ENCODE assay signal across 8 cellular contexts in genomic region chr12:40226652-40227051, GRCh38. TPM values are rescaled to one million over a fixed set of nuclear protein-coding genes. Genes with fewer than 3 reads are reported as not detected.
DNase-seq lines count a peak whose midpoint lies in the region; ATAC-seq and TF ChIP-seq lines count a peak whose summit lies in the region.

No MANE protein-coding gene starts in this region.

- peak overlapping the region in 1 of 2 experiments; percentile 67; a peak in 1 of 4 replicates for H4K8ac ChIP-seq in IMR-90 (ENCODE audit: low read depth in 2 of 2, low read length in 2 of 2)

- CTCF ChIA-PET in IMR-90 (lab: Yijun Ruan, JAX) = no interaction called here

- no peak overlapping the region for H2BK120ac ChIP-seq in IMR-90 (ENCODE audit: low read depth, low read length)

- H3K27ac ChIP-seq in IMR-90 (ENCODE audit: insufficient read depth, low read length) = no peak overlapping the region; the same call in 1 of the 2 replicates
- H3K27ac ChIP-seq in coronary artery = peak overlapping the region; percentile 93 to 95
- H3K27ac ChIP-seq in osteoblast (ENCODE audit: low read depth, low read length) = peak overlapping the region; percentile 52

- H3K36me3 ChIP-seq in IMR-90 (ENCODE audit: control insufficient read depth, insufficient read depth, low read length) = no peaks in the 10 kb centered on the region
- H3K36me3 ChIP-seq in osteoblast (ENCODE audit: insufficient read depth, low read length) = no peaks in the 10 kb centered on the region

- no peak overlapping the region for H3K27ac Mint-ChIP-seq in activated T-helper 17 cell treated with anti-CD3 and anti-CD28 coated beads, Interleukin-2, amount 50 U/mL, for 72 hours

- H3K4me2 ChIP-seq in IMR-90 (ENCODE audit: low read depth, low read length) (peak overlapping the region; percentile 33; the same call in 1 of the 2 replicates), osteoblast (ENCODE audit: insufficient read depth, low read length) (peak overlapping the region; percentile 73)

- no peaks in the 10 kb centered on the region for H3K79me2 ChIP-seq in osteoblast (ENCODE audit: insufficient read depth, low read length)

- H3K4me1 Mint-ChIP-seq in activated T-helper 17 cell treated with anti-CD3 and anti-CD28 coated beads, Interleukin-2, amount 50 U/mL, for 72 hours = peaks cover 7% of the 10 kb centered on the region

- H3K23ac ChIP-seq in IMR-90 (ENCODE audit: low read depth, low read length) = no peak overlapping the region

- peak overlapping the region; percentile 45; the same call in 1 of the 2 replicates for H2BK20ac ChIP-seq in IMR-90 (ENCODE audit: low read depth, low read length)

- WGBS in IMR-90 (ENCODE audit: extremely low coverage in 2 of 2, insufficient read length in 1 of 2), 2 experiments = no CpG with 5 or more reads among the region's 4 CpGs

- no peaks in the 10 kb centered on the region for H3K9me3 ChIP-seq in IMR-90 (ENCODE audit: control insufficient read depth, insufficient read depth, low read length)
- H3K9me3 ChIP-seq in osteoblast (ENCODE audit: low read depth, low read length) = no peaks in the 10 kb centered on the region

- no peak overlapping the region for H3K4ac ChIP-seq in IMR-90 (ENCODE audit: low read depth, low read length)

- no peak overlapping the region for H3K14ac ChIP-seq in IMR-90 (replicated peaks; ENCODE audit: low read depth, low read length)

- no TSS peak for BruUV-seq in IMR-90 (replicated peaks; lab: Mats Ljungman, UMichigan)

- H3K56ac ChIP-seq in IMR-90 (ENCODE audit: extremely low read depth, insufficient read depth, low read length) = no peak overlapping the region

- intact Hi-C loops in IMR-90 (cut with micrococcal nuclease) = no loop called here

- H3K18ac ChIP-seq in IMR-90 (ENCODE audit: low read depth, low read length) = peak overlapping the region; percentile 28; the same call in 1 of the 2 replicates

- H3K27me3 ChIP-seq in IMR-90 (ENCODE audit: control insufficient read depth, insufficient read depth, low read length) (no peaks in the 10 kb centered on the region), osteoblast (ENCODE audit: insufficient read depth, low read length) (no peaks in the 10 kb centered on the region)

- no peak overlapping the region for H3K9ac ChIP-seq in IMR-90 (ENCODE audit: low read depth, low read length)

- no peak for TF ChIP-seq POLR2A in IMR-90 (IDR thresholded peaks at IDR 0.05; ENCODE audit: low read depth, low read length)

- no peaks in the 10 kb centered on the region for H3K79me1 ChIP-seq in IMR-90 (ENCODE audit: low read depth in 1 of 2, low read length in 2 of 2)

- H4K91ac ChIP-seq in IMR-90 (ENCODE audit: insufficient read depth, low read depth, low read length) = peak overlapping the region; percentile 23; the same call in 1 of the 2 replicates

- H3K9me1 ChIP-seq in IMR-90 (ENCODE audit: insufficient read depth, low read length) = no peaks in the 10 kb centered on the region

- H3K4me1 ChIP-seq in IMR-90 (ENCODE audit: control insufficient read depth, insufficient read depth, low read length) = peaks cover 2% of the 10 kb centered on the region; the same call in 1 of the 2 replicates
- peaks cover 22% of the 10 kb centered on the region for H3K4me1 ChIP-seq in osteoblast (ENCODE audit: insufficient read depth, low read length)

- no peak overlapping the region; the same call in 1 of the 2 replicates for H2AK5ac ChIP-seq in IMR-90 (ENCODE audit: low read depth, low read length)

- H4K20me1 ChIP-seq in IMR-90 (ENCODE audit: insufficient read depth, low read length) (no peaks in the 10 kb centered on the region), osteoblast (ENCODE audit: insufficient read depth, low read length) (no peaks in the 10 kb centered on the region)

- H4K5ac ChIP-seq in IMR-90 (ENCODE audit: low read depth, low read length) = peak overlapping the region; percentile 59; the same call in 1 of the 2 replicates

- H2BK15ac ChIP-seq in IMR-90 (ENCODE audit: low read depth, low read length) = no peak overlapping the region

- no peak for ATAC-seq in IMR-90 (ENCODE audit: low read depth)
- no peak for ATAC-seq in activated T-helper 17 cell treated with anti-CD3 and anti-CD28 coated beads, Interleukin-2, amount 50 U/mL, for 72 hours (replicated peaks)

- no peaks in the 10 kb centered on the region for H3K9me3 Mint-ChIP-seq in activated T-helper 17 cell treated with anti-CD3 and anti-CD28 coated beads, Interleukin-2, amount 50 U/mL, for 72 hours

- TF ChIP-seq RAD21 in IMR-90 (IDR thresholded peaks at IDR 0.05; ENCODE audit: low read length) = no peak

- peaks cover 6% of the 10 kb centered on the region for H3K27me3 Mint-ChIP-seq in activated T-helper 17 cell treated with anti-CD3 and anti-CD28 coated beads, Interleukin-2, amount 50 U/mL, for 72 hours

- DNase-seq in ELR (ENCODE audit: low read depth) (peak; percentile 80), IMR-90 (peak; percentile 73), coronary artery (ENCODE audit: low spot score) (peak; percentile 85), osteoblast (ENCODE audit: insufficient read length, low spot score, missing footprints) (peak; percentile 89), NCI-H2171 treated with DMSO at 0.1 percent for 48 hours (lab: John Stamatoyannopoulos, UW) (no peak), NCI-H187 treated with DMSO at 0.1 percent for 48 hours (lab: John Stamatoyannopoulos, UW) (no peak)
- DNase-seq in stimulated activated CD4-positive, alpha-beta T cell treated with anti-CD3 and anti-CD28 coated beads, Interleukin-4, amount 100 ng/mL, for 1 hour = no peak

- no peak overlapping the region for H3K4me3 Mint-ChIP-seq in activated T-helper 17 cell treated with anti-CD3 and anti-CD28 coated beads, Interleukin-2, amount 50 U/mL, for 72 hours

- dilution Hi-C loops in IMR-90 (cut with HindIII; ENCODE audit: low sequenced_read_pairs, unreplicated experiment) = no loop called here

- H2BK5ac ChIP-seq in IMR-90 (ENCODE audit: low read depth, low read length, poor library complexity, severe bottlenecking) = no peak overlapping the region

- POLR2A ChIA-PET in IMR-90 (lab: Charles Lee; ENCODE audit: unreplicated experiment) = no interaction called here

- in situ Hi-C loops in IMR-90 (cut with MboI; ENCODE audit: low sequenced_read_pairs) = no loop called here

- no peaks in the 10 kb centered on the region for H3K36me3 Mint-ChIP-seq in activated T-helper 17 cell treated with anti-CD3 and anti-CD28 coated beads, Interleukin-2, amount 50 U/mL, for 72 hours (ENCODE audit: low read depth)

- H2AFZ ChIP-seq in IMR-90 (replicated peaks; ENCODE audit: low read length, poor library complexity) (peak overlapping the region; percentile 64), osteoblast (ENCODE audit: low read length) (peak overlapping the region; percentile 88)

- no peak overlapping the region for H3K4me3 ChIP-seq in IMR-90 (ENCODE audit: insufficient read depth, low read depth, low read length)
- peak overlapping the region; percentile 88 for H3K4me3 ChIP-seq in coronary artery
- peak overlapping the region; percentile 36 for H3K4me3 ChIP-seq in osteoblast (ENCODE audit: insufficient read depth, low read length)

- TF ChIP-seq CTCF in IMR-90 (conservative IDR thresholded peaks at IDR 0.05; ENCODE audit: low read depth, low read length) (no peak), coronary artery (IDR thresholded peaks at IDR 0.05) (no peak), osteoblast (IDR thresholded peaks at IDR 0.05; ENCODE audit: extremely low read depth, low read depth, low read length) (no peak)

- H2AK9ac ChIP-seq in IMR-90 (replicated peaks; ENCODE audit: low read depth, low read length, poor library complexity) = no peak overlapping the region

TF ChIP-seq in IMR-90, 13 proteins besides CTCF, POLR2A, EP300 and RAD21:
- TF ChIP-seq BHLHE40 (IDR thresholded peaks at IDR 0.05; ENCODE audit: low read depth, low read length) (no peak), CHD1 (IDR thresholded peaks at IDR 0.05; ENCODE audit: low read depth, low read length) (no peak), CEBPB (IDR thresholded peaks at IDR 0.05; ENCODE audit: low read depth, low read length) (no peak), RCOR1 (IDR thresholded peaks at IDR 0.05; ENCODE audit: insufficient replicate concordance, low read length) (no peak), ELK1 (IDR thresholded peaks at IDR 0.05; ENCODE audit: borderline replicate concordance, low read depth, low read length) (no peak), NFE2L2 (IDR thresholded peaks at IDR 0.05; ENCODE audit: low read depth, low read length) (no peak), MXI1 (IDR thresholded peaks at IDR 0.05; ENCODE audit: borderline replicate concordance, low read depth, low read length) (no peak), MAZ (IDR thresholded peaks at IDR 0.05; ENCODE audit: borderline replicate concordance, low read depth, low read length) (no peak), FOS (IDR thresholded peaks at IDR 0.05; ENCODE audit: low read depth, low read length) (no peak; the same call in 1 of the 2 replicates)

RNA-seq across cellular contexts. Expression of gene LRRK2, which starts 1.9 kb away (rescaled TPM):
- total RNA-seq in IMR-90 (2012; rRNA removed) (0.54 and 1.1 TPM in 2 replicates), osteoblast (5.0 and 5.1 TPM in 2 replicates)
- 0.17 and 0.36 TPM in 2 replicates for polyA plus RNA-seq in IMR-90 (2012; rRNA removed)
- 0.04 and 0.05 TPM in 2 replicates for polyA plus RNA-seq in IMR-90 (2012; cell fraction: cytosol; rRNA removed)
- polyA plus RNA-seq in IMR-90 (2012; cell fraction: nucleus; rRNA removed; ENCODE audit: low replicate concordance) = 0.05 and 0.73 TPM in 2 replicates
- total RNA-seq in activated T-helper 17 cell treated with anti-CD3 and anti-CD28 coated beads, Interleukin-2, amount 50 U/mL, for 72 hours = under 1 TPM; 0.04 to 0.26 TPM

Comparison
In these comparisons a context has a peak if more than half of its experiments do, and no peak if none do; other contexts are left out.
1. DNase-seq: peak in ELR (single experiment), IMR-90 (single experiment), coronary artery (single experiment) and osteoblast (single experiment); none in NCI-H2171 treated with DMSO at 0.1 percent for 48 hours (single experiment), stimulated activated CD4-positive, alpha-beta T cell treated with anti-CD3 and anti-CD28 coated beads, Interleukin-4, amount 100 ng/mL, for 1 hour (single experiment) and NCI-H187 treated with DMSO at 0.1 percent for 48 hours (single experiment).